ENCODE assay signal across 1 cellular context in genomic region chr3:174462908-174463307, GRCh38.
TF ChIP-seq lines count a peak whose summit lies in the region.

No MANE protein-coding gene starts in this region.

TF ChIP-seq in GM23338, 12 proteins besides CTCF, POLR2A, EP300 and RAD21 (continued from another document):
- no peak for TF ChIP-seq ZNF462 (CRISPR knock-in tag; IDR thresholded peaks at IDR 0.05)
